In the genomic region with DNA sequence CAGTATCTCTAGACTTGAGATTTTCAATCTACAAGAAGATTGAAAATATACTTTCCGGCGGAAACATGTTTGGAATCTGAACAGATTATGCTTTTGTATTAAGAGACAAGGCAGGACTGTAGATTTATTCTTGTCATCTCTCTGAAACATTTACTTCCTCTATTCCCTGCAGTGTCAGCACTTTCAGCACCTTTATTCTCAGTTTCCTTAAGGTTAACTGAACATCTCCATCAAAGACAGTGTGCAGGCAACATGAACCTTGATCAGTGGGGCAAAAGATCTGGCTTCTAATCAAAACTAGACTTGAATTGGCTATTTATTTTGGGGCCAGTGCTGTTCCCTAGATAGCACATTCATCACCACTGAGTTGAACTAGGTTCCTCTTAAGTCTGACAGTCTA, we compare ENCODE assay signal across 28 cellular contexts.
"Had no signal": no experiment of that assay in that cellular context is flagged by ENCODE, and none has a peak within 500 bp of the region (broad histone marks: within the 10 kb centered on the region; RNA-seq: fewer than 3 reads in every experiment).

No MANE protein-coding gene starts in this region.

- H3K36me3 ChIP-seq: left lung, lower lobe of right lung, pancreas, prostate gland, sigmoid colon, spleen, suprapubic skin, thoracic aorta, tibial artery, upper lobe of right lung had no signal

- H3K27ac ChIP-seq: left lung, lower lobe of right lung, pancreas, prostate gland, sigmoid colon, spleen, suprapubic skin, thoracic aorta, tibial artery, upper lobe of right lung had no signal

- DNase-seq: hippocampal formation; immature natural killer cell; kidney; left colon; left lung; lower lobe of right lung; mammary epithelial cell; mesenchymal stem cell; naive thymus-derived CD8-positive, alpha-beta T cell; nucleus accumbens; pancreas; posterior cingulate gyrus; retina; right cardiac atrium; sigmoid colon; small intestine; spleen; stimulated activated CD4-positive, alpha-beta T cell treated with anti-CD3 and anti-CD28 coated beads, Interleukin-4, amount 100 ng/mL, for 24 hours; stimulated activated naive CD4-positive, alpha-beta T cell; tibial artery; trophoblast cell; upper lobe of right lung had no signal

- H3K27me3 ChIP-seq: left lung, pancreas, sigmoid colon, spleen, suprapubic skin, tibial artery, upper lobe of right lung had no signal

- ATAC-seq: left colon; left lung; lower lobe of right lung; naive thymus-derived CD8-positive, alpha-beta T cell; pancreas; right cardiac atrium; stimulated activated effector memory CD8-positive, alpha-beta T cell treated with anti-CD3 and anti-CD28 coated beads, Interleukin-12 subunit alpha, Interleukin-12 subunit beta, amount 100 ng/mL, for 72 hours; upper lobe of right lung had no signal

- FAIRE-seq: islet of Langerhans, kidney, pancreas, small intestine, urothelium cell line had no signal

- H3K4me1 ChIP-seq: left lung, lower lobe of right lung, pancreas, prostate gland, sigmoid colon, spleen, suprapubic skin, tibial artery, upper lobe of right lung had no signal

- H3K9me3 ChIP-seq: lower lobe of right lung, pancreas, prostate gland, thoracic aorta, tibial artery, upper lobe of right lung had no signal

- H3K4me3 ChIP-seq: left lung, lower lobe of right lung, pancreas, prostate gland, sigmoid colon, spleen, suprapubic skin, thoracic aorta, tibial artery, upper lobe of right lung had no signal
